1 cellular context compared by ENCODE assay signal in genomic region chr1:157073944-157074685, GRCh38.
TF ChIP-seq lines count a peak whose summit lies in the region.

No MANE protein-coding gene starts in this region.

TF ChIP-seq in K562, 482 proteins besides CTCF, POLR2A, EP300 and RAD21 (continued from another document and continues in another):
- no peak for TF ChIP-seq RFX1 (IDR thresholded peaks at IDR 0.05)
- TF ChIP-seq ZNF175 (CRISPR knock-in tag; IDR thresholded peaks at IDR 0.05; ENCODE audit: low read depth) = no peak
- TF ChIP-seq KLF6 (CRISPR knock-in tag; IDR thresholded peaks at IDR 0.05; ENCODE audit: borderline replicate concordance) = no peak
- no peak for TF ChIP-seq ZBTB12 (CRISPR knock-in tag; IDR thresholded peaks at IDR 0.05)
- TF ChIP-seq ESRRA (IDR thresholded peaks at IDR 0.05; ENCODE audit: borderline replicate concordance, low read depth) = no peak
- TF ChIP-seq STAT5A (IDR thresholded peaks at IDR 0.05; ENCODE audit: borderline replicate concordance, low read length) = no peak
- 0 out of 2 replicates have a peak, but pooled peaks have one; percentile 36 for TF ChIP-seq USF1 (CRISPR knock-in tag; IDR thresholded peaks at IDR 0.05)
- TF ChIP-seq DEAF1 (CRISPR knock-in tag; IDR thresholded peaks at IDR 0.05) = 0 out of 2 replicates have a peak, but pooled peaks have one; percentile 37
- peak in 1 of 2 experiments; percentile 53; a peak in 2 of 4 replicates for TF ChIP-seq MAZ (CRISPR knock-in tag; conservative IDR thresholded peaks at IDR 0.05 in 1 of 2, IDR thresholded peaks at IDR 0.05 in 1 of 2)
- TF ChIP-seq EP400 (IDR thresholded peaks at IDR 0.05) = no peak
- peak; percentile 79 for TF ChIP-seq CTBP1 (IDR thresholded peaks at IDR 0.05; ENCODE audit: borderline replicate concordance)
- no peak for TF ChIP-seq MTA3 (IDR thresholded peaks at IDR 0.05; ENCODE audit: borderline replicate concordance)
- TF ChIP-seq SMC3 (conservative IDR thresholded peaks at IDR 0.05; ENCODE audit: insufficient read depth, low read depth, low read length) = 0 out of 2 replicates have a peak, but pooled peaks have one; percentile 16
- peak; percentile 72 for TF ChIP-seq CXXC5 (CRISPR knock-in tag; IDR thresholded peaks at IDR 0.05)
- TF ChIP-seq CREB3L1 (IDR thresholded peaks at IDR 0.05; ENCODE audit: borderline replicate concordance, low read depth) = 0 out of 2 replicates have a peak, but pooled peaks have one; percentile 35
- TF ChIP-seq UBTF (IDR thresholded peaks at IDR 0.05; ENCODE audit: borderline replicate concordance in 1 of 2, low read depth in 2 of 2, low read length in 2 of 2) = 0 out of 4 replicates have a peak, but pooled peaks of 1 of the 2 experiments have one; percentile 45
- TF ChIP-seq HIVEP1 (CRISPR knock-in tag; IDR thresholded peaks at IDR 0.05) = no peak
- peak; percentile 50 for TF ChIP-seq CREM (IDR thresholded peaks at IDR 0.05; ENCODE audit: low read depth)
- no peak for TF ChIP-seq NCOA4 (IDR thresholded peaks at IDR 0.05; ENCODE audit: partially characterized antibody)
- no peak for TF ChIP-seq KAT8 (IDR thresholded peaks at IDR 0.05; ENCODE audit: low read depth)
- no peak for TF ChIP-seq ZFP30 (CRISPR knock-in tag; IDR thresholded peaks at IDR 0.05; ENCODE audit: borderline replicate concordance)
- TF ChIP-seq L3MBTL2 (IDR thresholded peaks at IDR 0.05) = peak; percentile 96
- no peak for TF ChIP-seq ZNF77 (CRISPR knock-in tag; IDR thresholded peaks at IDR 0.05)
- peak; percentile 10; the same call in 1 of the 2 replicates for TF ChIP-seq RAD51 (IDR thresholded peaks at IDR 0.05; ENCODE audit: borderline replicate concordance, low read depth)
- TF ChIP-seq SP1 (CRISPR knock-in tag; IDR thresholded peaks at IDR 0.05) = peak; percentile 26; the same call in 1 of the 2 replicates
- TF ChIP-seq BHLHE40 (IDR thresholded peaks at IDR 0.05; ENCODE audit: low read length) = peak; percentile 39; the same call in 1 of the 2 replicates
- peak in 1 of 2 experiments; percentile 27; a peak in 2 of 4 replicates for TF ChIP-seq NRF1 (conservative IDR thresholded peaks at IDR 0.05 in 1 of 2, IDR thresholded peaks at IDR 0.05 in 1 of 2)
- TF ChIP-seq ZNF263 (CRISPR knock-in tag; IDR thresholded peaks at IDR 0.05; ENCODE audit: borderline replicate concordance) = peak; percentile 12; the same call in 1 of the 2 replicates
- 0 out of 2 replicates have a peak, but pooled peaks have one; percentile 6 for TF ChIP-seq JUN (IDR thresholded peaks at IDR 0.05; ENCODE audit: borderline replicate concordance, low read depth, low read length)
- no peak for TF ChIP-seq JUN (CRISPR knock-in tag; IDR thresholded peaks at IDR 0.05; ENCODE audit: borderline replicate concordance)
- TF ChIP-seq KDM5B (IDR thresholded peaks at IDR 0.05; ENCODE audit: insufficient replicate concordance, low read depth, low read length) = no peak
- no peak for TF ChIP-seq ZZZ3 (IDR thresholded peaks at IDR 0.05)
- peak in 1 of 2 experiments; percentile 39 for TF ChIP-seq E2F6 (IDR thresholded peaks at IDR 0.05; ENCODE audit: borderline replicate concordance in 1 of 2, extremely low read depth in 1 of 2, insufficient read depth in 1 of 2, insufficient read length in 1 of 2, low read depth in 1 of 2, low read length in 1 of 2, poor library complexity in 1 of 2, severe bottlenecking in 1 of 2)
- TF ChIP-seq ZFX (CRISPR knock-in tag; IDR thresholded peaks at IDR 0.05) = 0 out of 2 replicates have a peak, but pooled peaks have one; percentile 21
- no peak for TF ChIP-seq ZNF76 (CRISPR knock-in tag; IDR thresholded peaks at IDR 0.05; ENCODE audit: borderline replicate concordance)
- TF ChIP-seq ZNF551 (CRISPR knock-in tag; IDR thresholded peaks at IDR 0.05) = no peak
- no peak for TF ChIP-seq ZNF511 (CRISPR knock-in tag; IDR thresholded peaks at IDR 0.05)
- TF ChIP-seq ZNF766 (CRISPR knock-in tag; conservative IDR thresholded peaks at IDR 0.05) = no peak
- peak; percentile 45 for TF ChIP-seq ATF7 (IDR thresholded peaks at IDR 0.05)
- TF ChIP-seq ATF1 (CRISPR knock-in tag; IDR thresholded peaks at IDR 0.05) = no peak
- TF ChIP-seq ATF1 (tag; IDR thresholded peaks at IDR 0.05) = peak; percentile 24; the same call in 1 of the 2 replicates
- TF ChIP-seq MGA (IDR thresholded peaks at IDR 0.05) = peak; percentile 84
- TF ChIP-seq XRCC5 (IDR thresholded peaks at IDR 0.05; ENCODE audit: low read depth, low read length) = 0 out of 2 replicates have a peak, but pooled peaks have one; percentile 40
- TF ChIP-seq CHD2 (IDR thresholded peaks at IDR 0.05; ENCODE audit: low read depth, low read length) = no peak
